Comparison of ENCODE assay signal across 8 cellular contexts in the genomic region with DNA sequence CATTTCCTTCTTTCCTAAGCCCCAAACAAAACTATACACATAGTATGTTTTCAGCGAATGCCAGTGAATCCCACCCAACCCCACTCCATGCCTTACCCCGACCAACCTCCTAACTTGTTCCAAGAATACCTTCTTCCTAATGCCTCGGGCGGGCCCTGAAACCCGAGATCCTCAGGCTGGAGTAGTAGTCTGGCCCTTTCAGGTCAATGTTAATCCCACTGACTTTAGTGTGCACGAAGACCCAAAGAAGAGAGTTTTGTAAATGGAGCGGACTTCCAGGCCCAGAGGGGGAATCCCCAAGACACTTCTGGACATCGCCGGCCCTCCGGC. TPM values are rescaled to one million over a fixed set of nuclear protein-coding genes. Genes with fewer than 3 reads are reported as not detected.
DNase-seq lines count a peak whose midpoint lies in the region; ATAC-seq and TF ChIP-seq lines count a peak whose summit lies in the region.

No MANE protein-coding gene starts in this region.

- H3K4me1 ChIP-seq in body of pancreas (peaks cover 37% of the 10 kb centered on the region), upper lobe of left lung (peaks cover 30 to 48% (median 42%) of the 10 kb centered on the region in 4 donors)

- ATAC-seq in body of pancreas (no peak), upper lobe of left lung (ENCODE audit: low FRiP score in 2 of 2) (no peak), HG02938 (IDR thresholded peaks at IDR 0.05; ENCODE audit: unreplicated experiment) (no peak), GM21723 (IDR thresholded peaks at IDR 0.05; ENCODE audit: unreplicated experiment) (no peak), GM21619 (IDR thresholded peaks at IDR 0.05; ENCODE audit: unreplicated experiment) (no peak)

- TF ChIP-seq CTCF in body of pancreas (IDR thresholded peaks at IDR 0.05) (no peak), lower leg skin (IDR thresholded peaks at IDR 0.05) (no peak), upper lobe of left lung (IDR thresholded peaks at IDR 0.05) (no peak)

- H3K9me3 ChIP-seq in body of pancreas = no peaks in the 10 kb centered on the region
- H3K9me3 ChIP-seq in upper lobe of left lung = no peaks in the 10 kb centered on the region

- TF ChIP-seq EP300 in upper lobe of left lung (IDR thresholded peaks at IDR 0.05) = no peak

- H3K27me3 ChIP-seq in body of pancreas (no peaks in the 10 kb centered on the region), upper lobe of left lung (no peaks in the 10 kb centered on the region)

- 1% methylated on average over 7 to 10 of the region's 10 CpGs for WGBS in body of pancreas, 2 donors
- 1% methylated on average over 9 to 10 of the region's 10 CpGs for WGBS in lower leg skin, 2 donors
- WGBS in upper lobe of left lung, 2 donors = 1% methylated on average over 10 of the region's 10 CpGs

- H3K36me3 ChIP-seq in body of pancreas (replicated peaks in 1 of 2; ENCODE audit: insufficient read depth in 1 of 2, low read depth in 2 of 2) (peaks cover 9 to 35% of the 10 kb centered on the region in 2 donors), upper lobe of left lung (peaks cover 32 to 68% (median 58%) of the 10 kb centered on the region in 4 donors)

- TF ChIP-seq POLR2A in body of pancreas (IDR thresholded peaks at IDR 0.05) (no peak), lower leg skin (IDR thresholded peaks at IDR 0.05) (no peak), upper lobe of left lung (IDR thresholded peaks at IDR 0.05) (no peak)

- H3K27ac ChIP-seq in body of pancreas = peak overlapping the region; percentile 75 to 88 (median 82)
- H3K27ac ChIP-seq in upper lobe of left lung = peak overlapping the region; percentile 82 to 93 (median 89)

- DNase-seq in NCI-H82 (lab: John Stamatoyannopoulos, UW) = peak; percentile 54
- DNase-seq in NCI-H82 treated with DMSO at 0.1 percent for 48 hours (lab: John Stamatoyannopoulos, UW; ENCODE audit: unreplicated experiment) = no peak
- DNase-seq in body of pancreas = no peak
- no peak for DNase-seq in lower leg skin (ENCODE audit: low spot score in 2 of 2)
- no peak for DNase-seq in upper lobe of left lung

- H3K4me3 ChIP-seq in body of pancreas = peak overlapping the region; percentile 68 to 97
- H3K4me3 ChIP-seq in lower leg skin (ENCODE audit: low read depth, poor library complexity, severe bottlenecking) = peak overlapping the region; percentile 99
- peak overlapping the region; percentile 64 to 89 (median 84) for H3K4me3 ChIP-seq in upper lobe of left lung

- intact Hi-C loops in body of pancreas (cut with DNase I) (no loop called here), lower leg skin (cut with DNase I; ENCODE audit: low total_unique reads) (no loop called here)

RNA-seq across cellular contexts. Expression of gene YIPF3, which starts 0.4 kb away (rescaled TPM):
- total RNA-seq in body of pancreas = 100 to 1,000 TPM in 1 of 2 donors, 10 to 100 TPM in 1; 79.4 to 122 TPM
- 100 to 1,000 TPM in 1 of 4 donors, 10 to 100 TPM in 3; 82.6 to 119 (median 89.0) TPM for total RNA-seq in lower leg skin
- total RNA-seq in upper lobe of left lung = 100 to 1,000 TPM; 103 to 170 (median 125) TPM

RNA-seq across cellular contexts. Expression of gene POLR1C, which starts 0.6 kb away (rescaled TPM):
- total RNA-seq in body of pancreas (10 to 100 TPM; 19.1 to 20.2 TPM), lower leg skin (10 to 100 TPM; 29.7 to 38.0 (median 32.4) TPM), upper lobe of left lung (10 to 100 TPM; 14.2 to 41.4 (median 24.5) TPM)

RNA-seq across cellular contexts. Expression of gene LRRC73, which starts 6.2 kb away (rescaled TPM):
- total RNA-seq in body of pancreas (not detected), lower leg skin (under 1 TPM in 3 of 4 donors, not detected in 1; 0.36 to 0.53 (median 0.44) TPM), upper lobe of left lung (1 to 10 TPM in 5 of 6 donors, under 1 TPM in 1; 0.34 to 3.4 (median 2.5) TPM)

RNA-seq across cellular contexts. Expression of gene TJAP1, which starts 39.0 kb away (rescaled TPM):
- total RNA-seq in body of pancreas (10 to 100 TPM; 16.9 to 47.5 TPM), lower leg skin (10 to 100 TPM; 15.9 to 30.4 (median 23.8) TPM), upper lobe of left lung (10 to 100 TPM; 22.2 to 57.6 (median 31.1) TPM)

RNA-seq across cellular contexts. Expression of gene XPO5, which starts 59.5 kb away (rescaled TPM):
- total RNA-seq in body of pancreas (10 to 100 TPM; 16.8 to 20.5 TPM), lower leg skin (10 to 100 TPM; 24.0 to 30.4 (median 27.3) TPM), upper lobe of left lung (10 to 100 TPM; 17.9 to 48.2 (median 25.1) TPM)
